ENCODE assay signal across 9 cellular contexts in genomic region chr9:34380034-34380510, GRCh38. TPM values are rescaled to one million over a fixed set of nuclear protein-coding genes. Genes with fewer than 3 reads are reported as not detected.
DNase-seq lines count a peak whose midpoint lies in the region; ATAC-seq, FAIRE-seq and TF ChIP-seq lines count a peak whose summit lies in the region.
"Had no signal": no experiment of that assay in that cellular context is flagged by ENCODE, and none has a peak within 500 bp of the region (broad histone marks: within the 10 kb centered on the region; RNA-seq: fewer than 3 reads in every experiment).

No MANE protein-coding gene starts in this region.

- H3K4me2 ChIP-seq in SU-DHL-6 (ENCODE audit: low read depth, low read length, poor library complexity, severe bottlenecking), result peak overlapping the region; percentile 63

- peak overlapping the region; percentile 84 for H2AFZ ChIP-seq in SU-DHL-6 (ENCODE audit: low read depth, low read length, severe bottlenecking)

- H3K27me3 ChIP-seq in SU-DHL-6 (ENCODE audit: low read length) (no peaks in the 10 kb centered on the region), gastroesophageal sphincter (no peaks in the 10 kb centered on the region), prostate gland (replicated peaks; ENCODE audit: insufficient read depth) (no peaks in the 10 kb centered on the region)

- H3K4me3 ChIP-seq in GM12864 (ENCODE audit: low read depth, low read length) (peak overlapping the region; percentile 53), SU-DHL-6 (ENCODE audit: insufficient read depth, low read length, poor library complexity, severe bottlenecking) (peak overlapping the region; percentile 45), gastroesophageal sphincter (peak overlapping the region in 1 of 2 donors; percentile 65), prostate gland (peak overlapping the region; percentile 24 to 25)

- H3K36me3 ChIP-seq in SU-DHL-6 (ENCODE audit: low read length), result no peaks in the 10 kb centered on the region
- no peaks in the 10 kb centered on the region for H3K36me3 ChIP-seq in gastroesophageal sphincter
- no peaks in the 10 kb centered on the region for H3K36me3 ChIP-seq in prostate gland

- 75% methylated on average over 4 of the region's 24 CpGs; no CpG with 5 or more reads in 1 of the 2 donors for WGBS in gastroesophageal sphincter (ENCODE audit: low coverage in 1 of 2), 2 donors
- 41% methylated on average over 24 of the region's 24 CpGs for WGBS in prostate gland

- DNase-seq in GM12864 (ENCODE audit: low read depth) (no peak), prostate gland (ENCODE audit: low spot score) (no peak), medulla oblongata (ENCODE audit: extremely low spot score) (no peak), inferior parietal cortex (ENCODE audit: extremely low spot score) (no peak), GM12892 (ENCODE audit: insufficient read length) (no peak), H54 (ENCODE audit: insufficient read length, low spot score) (no peak)

- TF ChIP-seq POLR2A in gastroesophageal sphincter (IDR thresholded peaks at IDR 0.05) (no peak), prostate gland (IDR thresholded peaks at IDR 0.05) (no peak), GM12892 (IDR thresholded peaks at IDR 0.05; ENCODE audit: low read depth, low read length) (no peak), H54 (IDR thresholded peaks at IDR 0.05; ENCODE audit: low read depth, low read length) (no peak)

- no peaks in the 10 kb centered on the region for H3K9me3 ChIP-seq in SU-DHL-6 (ENCODE audit: insufficient read depth, low read length)
- no peaks in the 10 kb centered on the region for H3K9me3 ChIP-seq in gastroesophageal sphincter
- H3K9me3 ChIP-seq in prostate gland, result no peaks in the 10 kb centered on the region

- H3K27ac ChIP-seq in SU-DHL-6 (ENCODE audit: low read depth, low read length) (no peak overlapping the region), gastroesophageal sphincter (peak overlapping the region in 3 of 4 donors; percentile 74 to 88 (median 79)), prostate gland (peak overlapping the region; percentile 53 to 55)

- no peak for ATAC-seq in gastroesophageal sphincter

- H3K9me2 ChIP-seq in SU-DHL-6 (replicated peaks; ENCODE audit: insufficient read depth, low read length), result no peaks in the 10 kb centered on the region

- TF ChIP-seq CTCF in GM12864 (IDR thresholded peaks at IDR 0.05; ENCODE audit: low read depth, low read length, missing control alignments) (no peak), SU-DHL-6 (IDR thresholded peaks at IDR 0.05; ENCODE audit: insufficient read depth, low read length, poor library complexity, severe bottlenecking) (no peak), gastroesophageal sphincter (IDR thresholded peaks at IDR 0.05) (no peak), prostate gland (IDR thresholded peaks at IDR 0.05) (no peak)

- H4K20me1 ChIP-seq in SU-DHL-6 (ENCODE audit: low read depth, low read length), result no peaks in the 10 kb centered on the region

- H3F3A ChIP-seq in SU-DHL-6 (ENCODE audit: insufficient read depth), result peaks cover 9% of the 10 kb centered on the region; the same call in 1 of the 2 replicates

- intact Hi-C loops in prostate gland (cut with DNase I), result no loop called here

- FAIRE-seq in GM12892 (lab: Jason Lieb, UNC) (no peak), H54 (lab: Jason Lieb, UNC) (no peak)
- FAIRE-seq: colon had no signal

- peaks cover 0 to 58% (median 27%) of the 10 kb centered on the region in 3 donors for H3K4me1 ChIP-seq in gastroesophageal sphincter
- peaks cover 7% of the 10 kb centered on the region for H3K4me1 ChIP-seq in prostate gland (replicated peaks)

- H3K79me2 ChIP-seq in SU-DHL-6 (ENCODE audit: insufficient read depth, low read length), result no peaks in the 10 kb centered on the region

- H3K9ac ChIP-seq in SU-DHL-6 (ENCODE audit: low read length), result peak overlapping the region; percentile 43

- TF ChIP-seq EP300 in gastroesophageal sphincter (IDR thresholded peaks at IDR 0.05), result no peak

RNA-seq across cellular contexts. Expression of gene MYORG, which starts 3.4 kb away (rescaled TPM):
- total RNA-seq in gastroesophageal sphincter (10 to 100 TPM in 3 of 4 donors, 1 to 10 TPM in 1; 4.3 to 33.7 (median 26.8) TPM), prostate gland (1 to 10 TPM; 3.4 to 9.0 TPM)
- polyA plus RNA-seq in GM12892 (2012; ENCODE audit: missing spikeins), result 0.15 TPM

RNA-seq across cellular contexts. Expression of gene NUDT2, which starts 50.7 kb away (rescaled TPM):
- total RNA-seq in gastroesophageal sphincter, result 10 to 100 TPM; 14.4 to 40.9 (median 26.0) TPM
- 10 to 100 TPM; 18.0 to 45.8 TPM for total RNA-seq in prostate gland
- polyA plus RNA-seq in GM12892 (2012; ENCODE audit: missing spikeins), result 42.5 TPM

RNA-seq across cellular contexts. Expression of gene KIF24, which starts 51.0 kb away (rescaled TPM):
- 1 to 10 TPM in 2 of 4 donors, under 1 TPM in 2; 0.54 to 2.2 (median 1.2) TPM for total RNA-seq in gastroesophageal sphincter
- 1 to 10 TPM; 1.7 to 7.3 TPM for total RNA-seq in prostate gland
- polyA plus RNA-seq in GM12892 (2012; ENCODE audit: missing spikeins), result 2.1 TPM
